ENCODE assay signal across 9 cellular contexts in the genomic region with DNA sequence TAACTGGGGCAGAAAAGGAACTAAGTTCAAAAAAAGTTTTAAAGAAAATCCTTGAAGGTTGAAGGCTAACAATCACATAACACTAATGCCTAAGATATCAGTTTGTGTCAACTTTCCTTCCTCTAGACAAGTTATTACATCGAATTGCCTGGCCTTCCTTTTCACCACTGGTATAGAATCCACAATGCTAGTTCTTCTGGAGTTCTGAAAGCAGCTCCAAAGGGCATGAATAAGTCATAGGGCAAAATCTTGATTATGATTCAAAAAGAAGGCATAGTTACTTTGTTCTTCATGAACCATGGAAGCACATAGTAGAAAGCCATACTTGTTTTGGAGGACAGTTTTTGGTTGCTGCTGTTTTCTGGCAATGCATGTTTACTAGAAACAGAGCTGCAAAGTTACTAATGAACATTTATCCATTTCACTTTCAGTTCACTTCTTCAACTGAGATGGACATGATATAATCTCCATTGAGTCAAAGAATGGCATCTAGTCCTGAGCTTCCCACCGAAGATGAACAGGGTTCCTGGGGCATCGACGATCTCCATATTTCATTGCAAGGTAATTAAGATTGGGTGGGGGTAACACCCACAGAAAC. TPM values are rescaled to one million over a fixed set of nuclear protein-coding genes. Genes with fewer than 3 reads are reported as not detected.
A peak's percentile ranks its signal among the peaks of the same experiment; 100 is the strongest.
DNase-seq lines count a peak whose midpoint lies in the region; ATAC-seq and TF ChIP-seq lines count a peak whose summit lies in the region.
"Had no signal": no experiment of that assay in that cellular context is flagged by ENCODE, and none has a peak within 500 bp of the region (broad histone marks: within the 10 kb centered on the region; RNA-seq: fewer than 3 reads in every experiment).

No MANE protein-coding gene starts in this region.

- H3K27ac Mint-ChIP-seq in T-helper 17 cell = no peak overlapping the region
- H3K27ac Mint-ChIP-seq in stimulated activated effector memory CD8-positive, alpha-beta T cell treated with anti-CD3 and anti-CD28 coated beads, Interleukin-12 subunit alpha, Interleukin-12 subunit beta, amount 100 ng/mL, for 72 hours = no peak overlapping the region

- DNase-seq in GM20000 (ENCODE audit: low spot score) (peak; percentile 16), T-helper 17 cell (no peak), fibroblast of the aortic adventitia (ENCODE audit: low read depth) (no peak), GOT3 (lab: John Stamatoyannopoulos, UW) (no peak), CD1c-positive myeloid dendritic cell (ENCODE audit: extremely low spot score) (no peak)
- DNase-seq in stimulated activated effector memory CD8-positive, alpha-beta T cell treated with anti-CD3 and anti-CD28 coated beads, Interleukin-12 subunit alpha, Interleukin-12 subunit beta, amount 100 ng/mL, for 72 hours (ENCODE audit: low spot score in 2 of 2) = no peak
- DNase-seq: activated gamma-delta T cell, NCI-H1092 treated with DMSO at 0.1 percent for 48 hours had no signal

- no peaks in the 10 kb centered on the region for H3K27me3 Mint-ChIP-seq in T-helper 17 cell

- H3K4me3 ChIP-seq in fibroblast of the aortic adventitia (ENCODE audit: low read depth, low read length) = peak overlapping the region; percentile 38

- H3K36me3 Mint-ChIP-seq in T-helper 17 cell (ENCODE audit: low read depth) = peaks cover 9% of the 10 kb centered on the region
- peaks cover 17% of the 10 kb centered on the region for H3K36me3 Mint-ChIP-seq in stimulated activated effector memory CD8-positive, alpha-beta T cell treated with anti-CD3 and anti-CD28 coated beads, Interleukin-12 subunit alpha, Interleukin-12 subunit beta, amount 100 ng/mL, for 72 hours

- H3K9me3 Mint-ChIP-seq in stimulated activated effector memory CD8-positive, alpha-beta T cell treated with anti-CD3 and anti-CD28 coated beads, Interleukin-12 subunit alpha, Interleukin-12 subunit beta, amount 100 ng/mL, for 72 hours = no peaks in the 10 kb centered on the region

- TF ChIP-seq CTCF in GM20000 (IDR thresholded peaks at IDR 0.05; ENCODE audit: extremely low read depth, missing control alignments) (no peak), fibroblast of the aortic adventitia (IDR thresholded peaks at IDR 0.05; ENCODE audit: insufficient read depth, low read length) (no peak)

- H3K9me3 ChIP-seq in T-helper 17 cell (ENCODE audit: control insufficient read depth, low read length, poor library complexity, severe bottlenecking) = no peaks in the 10 kb centered on the region

- ATAC-seq in T-helper 17 cell (no peak), GM21619 (IDR thresholded peaks at IDR 0.05; ENCODE audit: unreplicated experiment) (no peak)
- no peak for ATAC-seq in stimulated activated effector memory CD8-positive, alpha-beta T cell treated with anti-CD3 and anti-CD28 coated beads, Interleukin-12 subunit alpha, Interleukin-12 subunit beta, amount 100 ng/mL, for 72 hours

- peaks cover 51% of the 10 kb centered on the region for H3K4me1 Mint-ChIP-seq in T-helper 17 cell
- peaks cover 73% of the 10 kb centered on the region for H3K4me1 Mint-ChIP-seq in stimulated activated effector memory CD8-positive, alpha-beta T cell treated with anti-CD3 and anti-CD28 coated beads, Interleukin-12 subunit alpha, Interleukin-12 subunit beta, amount 100 ng/mL, for 72 hours

- H3K4me3 Mint-ChIP-seq in T-helper 17 cell = peak overlapping the region; percentile 43
- peak overlapping the region; percentile 41 for H3K4me3 Mint-ChIP-seq in stimulated activated effector memory CD8-positive, alpha-beta T cell treated with anti-CD3 and anti-CD28 coated beads, Interleukin-12 subunit alpha, Interleukin-12 subunit beta, amount 100 ng/mL, for 72 hours

RNA-seq across cellular contexts. Expression of gene SYNE2, which starts 56.0 kb away (rescaled TPM):
- total RNA-seq in T-helper 17 cell (100 to 1,000 TPM; 206 to 223 TPM), fibroblast of the aortic adventitia (ENCODE audit: low replicate concordance) (25.8 and 42.9 TPM in 2 replicates)
